Comparison of ENCODE assay signal across 8 cellular contexts in genomic region chr21:33360871-33361602, GRCh38. TPM values are rescaled to one million over a fixed set of nuclear protein-coding genes. Genes with fewer than 3 reads are reported as not detected.
DNase-seq lines count a peak whose midpoint lies in the region; TF ChIP-seq lines count a peak whose summit lies in the region.

No MANE protein-coding gene starts in this region.

- TF ChIP-seq CTCF in Loucy (conservative IDR thresholded peaks at IDR 0.05; ENCODE audit: low read length) (peak; percentile 87), RWPE1 (conservative IDR thresholded peaks at IDR 0.05; ENCODE audit: low read depth) (peak; percentile 76), fibroblast of villous mesenchyme (IDR thresholded peaks at IDR 0.05; ENCODE audit: insufficient read depth, low read depth, low read length) (peak; percentile 92)

- DNase-seq in DMS53 treated with DMSO at 0.1 percent for 48 hours (lab: John Stamatoyannopoulos, UW; ENCODE audit: unreplicated experiment) (peak; percentile 74), GM23248 (peak; percentile 76), RWPE1 (ENCODE audit: low spot score) (peak; percentile 68), fibroblast of villous mesenchyme (ENCODE audit: low read depth) (peak; percentile 76), nucleus accumbens (lab: John Stamatoyannopoulos, UW) (peak in 52 of 56 donors; percentile 10 to 83 (median 55)), superior temporal gyrus (ENCODE audit: extremely low spot score) (peak; percentile 79)
- DNase-seq in activated effector memory CD4-positive, alpha-beta T cell treated with Interleukin-2 at 50 U/mL for 16 hours: peak; percentile 80

- H3K4me1 ChIP-seq in GM23248 (ENCODE audit: insufficient read depth) (peaks cover 26% of the 10 kb centered on the region), Loucy (ENCODE audit: insufficient read depth, low read length, poor library complexity, severe bottlenecking) (peaks cover 13% of the 10 kb centered on the region)

- H3K27ac ChIP-seq in GM23248 (peak overlapping the region; percentile 62), RWPE1 (peak overlapping the region; percentile 74)

- in situ Hi-C loops in GM23248 (cut with MboI): loop anchor here (10.0 kb wide), 1 partner anchor 166 kb away; no protein-coding TSS in a partner anchor

- peak overlapping the region; percentile 35 for H3K4me3 ChIP-seq in GM23248
- peak overlapping the region; percentile 22 for H3K4me3 ChIP-seq in Loucy (ENCODE audit: low read length, poor library complexity, severe bottlenecking)
- peak overlapping the region; percentile 39 for H3K4me3 ChIP-seq in fibroblast of villous mesenchyme (ENCODE audit: low read depth, low read length)

- H3K27me3 ChIP-seq in GM23248 (replicated peaks; ENCODE audit: insufficient read depth): no peaks in the 10 kb centered on the region
- H3K27me3 ChIP-seq in Loucy (ENCODE audit: insufficient read depth, low read length, poor library complexity, severe bottlenecking): no peaks in the 10 kb centered on the region

- POLR2A ChIA-PET in RWPE1 (lab: Yijun Ruan, JAX; ENCODE audit: low non-redundant PET): interaction anchor here (0.5 to 0.7 kb wide), 4 partner anchors 93 to 388 kb away, joined by 3 to 5 read pairs (median 4); partner anchors contain the start of gene TMEM50B

- H3K4me2 ChIP-seq in GM23248 (ENCODE audit: unreplicated experiment): peak overlapping the region; percentile 61
- H3K4me2 ChIP-seq in Loucy (ENCODE audit: low read depth, low read length, poor library complexity, severe bottlenecking): peak overlapping the region; percentile 44

- CTCF ChIA-PET in RWPE1 (lab: Yijun Ruan, JAX): interaction anchor here (0.6 to 2.0 kb wide), 23 partner anchors 9 to 588 kb away, joined by 3 to 20 read pairs (median 4); partner anchors contain the start of gene IFNGR2

- 6 to 10% methylated on average over 14 of the region's 14 CpGs for WGBS in GM23248 (ENCODE audit: low coverage in 1 of 2, low lambda C conversion rate in 2 of 2, missing lambda C conversion rate in 2 of 2), 2 experiments

- H3K9me2 ChIP-seq in GM23248 (ENCODE audit: insufficient read depth): no peaks in the 10 kb centered on the region
- H3K9me2 ChIP-seq in Loucy (replicated peaks; ENCODE audit: low read depth, low read length): no peaks in the 10 kb centered on the region

- H3K79me2 ChIP-seq in GM23248 (ENCODE audit: insufficient read depth): no peaks in the 10 kb centered on the region
- H3K79me2 ChIP-seq in Loucy (ENCODE audit: insufficient read depth, low read length): no peaks in the 10 kb centered on the region

- H2AFZ ChIP-seq in GM23248: no peak overlapping the region
- no peak overlapping the region for H2AFZ ChIP-seq in Loucy (ENCODE audit: low read length)

- H3K36me3 ChIP-seq in GM23248 (ENCODE audit: low read depth) (no peaks in the 10 kb centered on the region), Loucy (ENCODE audit: insufficient read depth, low read length) (peaks cover 14% of the 10 kb centered on the region; the same call in 1 of the 2 replicates)

- H3K9me3 ChIP-seq in GM23248 (ENCODE audit: low read depth) (no peaks in the 10 kb centered on the region), Loucy (ENCODE audit: insufficient read depth, low read depth, low read length) (no peaks in the 10 kb centered on the region)

- H4K20me1 ChIP-seq in GM23248 (ENCODE audit: insufficient read depth) (no peaks in the 10 kb centered on the region), Loucy (ENCODE audit: insufficient read depth, low read length, poor library complexity, severe bottlenecking) (no peaks in the 10 kb centered on the region)

- peaks cover 23% of the 10 kb centered on the region for H3F3A ChIP-seq in GM23248 (ENCODE audit: insufficient read depth)
- no peaks in the 10 kb centered on the region; the same call in 1 of the 2 replicates for H3F3A ChIP-seq in Loucy (ENCODE audit: low read depth)

- H3K9ac ChIP-seq in GM23248: peak overlapping the region; percentile 42
- no peak overlapping the region for H3K9ac ChIP-seq in Loucy (ENCODE audit: low read depth, low read length, poor library complexity, severe bottlenecking)

RNA-seq across cellular contexts. Expression of gene IFNAR1, which starts 36.3 kb away (rescaled TPM):
- 19.1 and 24.0 TPM in 2 replicates for total RNA-seq in GM23248 (2014; rRNA removed; shearing (Covaris generic))
- polyA plus RNA-seq in GM23248 (2016; fragmentation: Nextera tagmentation; extraction: Ambion mirVana): 55.9 and 65.1 TPM in 2 replicates
- total RNA-seq in fibroblast of villous mesenchyme: 12.9 and 19.0 TPM in 2 replicates

RNA-seq across cellular contexts. Expression of gene IFNGR2, which starts 42.2 kb away (rescaled TPM):
- 92.8 and 98.3 TPM in 2 replicates for total RNA-seq in GM23248 (2014; rRNA removed; shearing (Covaris generic))
- 113 and 116 TPM in 2 replicates for polyA plus RNA-seq in GM23248 (2016; fragmentation: Nextera tagmentation; extraction: Ambion mirVana)
- 52.5 and 69.1 TPM in 2 replicates for total RNA-seq in fibroblast of villous mesenchyme

Comparison
In these comparisons a context has a peak if more than half of its experiments do, and no peak if none do; other contexts are left out.
1. Peak in every context shown above with its lines: DNase-seq, H3K4me3 ChIP-seq and H3K27ac ChIP-seq.